13 cellular contexts compared by ENCODE assay signal in genomic region chr10:95818663-95819062, GRCh38.
DNase-seq lines count a peak whose midpoint lies in the region; TF ChIP-seq lines count a peak whose summit lies in the region.
"Had no signal": no experiment of that assay in that cellular context is flagged by ENCODE, and none has a peak within 500 bp of the region (broad histone marks: within the 10 kb centered on the region; RNA-seq: fewer than 3 reads in every experiment).

No MANE protein-coding gene starts in this region.

- 30% methylated on average over 2 of the region's 2 CpGs for WGBS in esophagus muscularis mucosa
- no CpG with 5 or more reads among the region's 2 CpGs for WGBS in trophoblast cell (ENCODE audit: extremely low coverage, insufficient coverage, insufficient read length)

- no peak overlapping the region for H3K23ac ChIP-seq in trophoblast cell (ENCODE audit: low read length)

- peaks cover 25 to 43% (median 37%) of the 10 kb centered on the region in 4 donors for H3K4me1 ChIP-seq in esophagus muscularis mucosa
- H3K4me1 ChIP-seq in trophoblast cell (ENCODE audit: control insufficient read depth in 1 of 2, insufficient read depth in 2 of 2, low read length in 2 of 2) = peaks cover 6 to 15% of the 10 kb centered on the region in 2 experiments
- H3K4me1 ChIP-seq: prostate gland had no signal

- H3K18ac ChIP-seq in trophoblast cell (ENCODE audit: low read length) = no peak overlapping the region

- intact Hi-C loops in esophagus muscularis mucosa (cut with DNase I) = no loop called here

- H3K36me3 ChIP-seq in esophagus muscularis mucosa (no peaks in the 10 kb centered on the region), trophoblast cell (ENCODE audit: control insufficient read depth in 1 of 2, insufficient read depth in 2 of 2, low read length in 2 of 2) (no peaks in the 10 kb centered on the region)
- H3K36me3 ChIP-seq: prostate gland had no signal

- no peak overlapping the region for H3K9ac ChIP-seq in trophoblast cell (ENCODE audit: low read length)
- H3K9ac ChIP-seq: KMS-11 had no signal

- H3K9me3 ChIP-seq in esophagus muscularis mucosa (no peaks in the 10 kb centered on the region), trophoblast cell (ENCODE audit: insufficient read depth, low read depth, low read length) (no peaks in the 10 kb centered on the region)
- H3K9me3 ChIP-seq: prostate gland had no signal

- TF ChIP-seq EP300 in esophagus muscularis mucosa (IDR thresholded peaks at IDR 0.05) = no peak

- DNase-seq in ELR (ENCODE audit: low read depth) = peak; percentile 81
- peak; percentile 63 for DNase-seq in RPMI7951 (ENCODE audit: low read depth)
- no peak for DNase-seq in esophagus muscularis mucosa (ENCODE audit: extremely low spot score)
- no peak for DNase-seq in trophoblast cell
- DNase-seq in mucosa of gallbladder (ENCODE audit: low spot score) = no peak
- no peak for DNase-seq in amygdala (lab: John Stamatoyannopoulos, UW)
- DNase-seq in NAMALWA (ENCODE audit: low spot score) = no peak
- DNase-seq in DMS153 (lab: John Stamatoyannopoulos, UW) = no peak
- DNase-seq: activated naive CD8-positive, alpha-beta T cell treated with anti-CD3 and anti-CD28 coated beads, Interleukin-2, amount 10 ng/mL, durations not matched to agents 7 days and 5 days; DND-41; hypothalamus had no signal

- no peak overlapping the region for H3K4me2 ChIP-seq in trophoblast cell (ENCODE audit: low read length)
- H3K4me2 ChIP-seq: KMS-11 had no signal

- no peak overlapping the region for H4K8ac ChIP-seq in trophoblast cell (ENCODE audit: low read depth, low read length)

- no peak overlapping the region for H2BK5ac ChIP-seq in trophoblast cell (ENCODE audit: low read depth, low read length, poor library complexity)

- no peak overlapping the region for H4K91ac ChIP-seq in trophoblast cell (ENCODE audit: low read depth, low read length)

- H2BK120ac ChIP-seq in trophoblast cell (ENCODE audit: insufficient read depth, low read length, poor library complexity) = peak overlapping the region; percentile 36

- no peak overlapping the region for H3K4ac ChIP-seq in trophoblast cell (ENCODE audit: low read depth, low read length)

- peaks cover 5% of the 10 kb centered on the region for H3K79me1 ChIP-seq in trophoblast cell (ENCODE audit: low read length)

- H2AFZ ChIP-seq in trophoblast cell (ENCODE audit: insufficient read depth, low read length, poor library complexity) = no peak overlapping the region

- H3K79me2 ChIP-seq in trophoblast cell (ENCODE audit: control insufficient read depth, insufficient read depth, low read length, poor library complexity) = no peaks in the 10 kb centered on the region

- H3K27ac ChIP-seq in esophagus muscularis mucosa (replicated peaks in 1 of 4) (peak overlapping the region in 3 of 4 donors; percentile 6 to 46 (median 30)), trophoblast cell (ENCODE audit: low read depth, low read length) (no peak overlapping the region)
- H3K27ac ChIP-seq: KMS-11, prostate gland had no signal

- H3K4me3 ChIP-seq in esophagus muscularis mucosa (no peak overlapping the region), trophoblast cell (ENCODE audit: low read depth, low read length) (no peak overlapping the region)
- H3K4me3 ChIP-seq: prostate gland had no signal

- TF ChIP-seq POLR2A in esophagus muscularis mucosa (IDR thresholded peaks at IDR 0.05; ENCODE audit: low read depth) = no peak

- no peak overlapping the region for H3K14ac ChIP-seq in trophoblast cell (ENCODE audit: low read length)

- no peak overlapping the region for H4K12ac ChIP-seq in trophoblast cell (ENCODE audit: low read depth, low read length)

- peak overlapping the region; percentile 43 for H2BK12ac ChIP-seq in trophoblast cell (ENCODE audit: low read length)

- no peaks in the 10 kb centered on the region for H3K27me3 ChIP-seq in esophagus muscularis mucosa
- H3K27me3 ChIP-seq in trophoblast cell (ENCODE audit: insufficient read depth, low read length) = no peaks in the 10 kb centered on the region

- no peak for TF ChIP-seq CTCF in esophagus muscularis mucosa (IDR thresholded peaks at IDR 0.05)

- H2AK5ac ChIP-seq in trophoblast cell (ENCODE audit: low read length) = no peak overlapping the region

Comparison
In these comparisons a context has a peak if more than half of its experiments do, and no peak if none do; other contexts are left out.
1. DNase-seq: peak in ELR (single experiment) and RPMI7951 (single experiment); none in esophagus muscularis mucosa (single experiment), trophoblast cell (0 of 2), mucosa of gallbladder (single experiment), amygdala (0 of 56), NAMALWA (single experiment) and DMS153 (single experiment).